22 cellular contexts compared by ENCODE assay signal in genomic region chr12:58671196-58671595, GRCh38.
"Had no signal": no experiment of that assay in that cellular context is flagged by ENCODE, and none has a peak within 500 bp of the region (broad histone marks: within the 10 kb centered on the region; RNA-seq: fewer than 3 reads in every experiment).

No MANE protein-coding gene starts in this region.

- H3K27me3 Mint-ChIP-seq: effector memory CD8-positive, alpha-beta T cell; memory B cell; progenitor cell of endocrine pancreas; type B pancreatic cell had no signal

- FAIRE-seq: endometrium, kidney had no signal

- H3K4me3 Mint-ChIP-seq: effector memory CD8-positive, alpha-beta T cell; memory B cell; natural killer cell; stimulated activated effector memory CD8-positive, alpha-beta T cell treated with anti-CD3 and anti-CD28 coated beads, Interleukin-12 subunit alpha, Interleukin-12 subunit beta, amount 100 ng/mL, for 72 hours; type B pancreatic cell had no signal

- DNase-seq: cortex of kidney; effector memory CD8-positive, alpha-beta T cell; gastrocnemius medialis; head of caudate nucleus; kidney; natural killer cell; right cardiac atrium; sigmoid colon; stimulated activated CD4-positive, alpha-beta T cell treated with anti-CD3 and anti-CD28 coated beads, Interleukin-2, amount 100 ng/mL, for 24 hours; stimulated activated CD4-positive, alpha-beta T cell treated with anti-CD3 and anti-CD28 coated beads, Interleukin-4, amount 100 ng/mL, for 24 hours; stimulated activated naive CD4-positive, alpha-beta T cell treated with Interleukin-2 at 50 U/mL for 16 hours; stomach; thyroid gland had no signal

- H3K27me3 ChIP-seq: gastrocnemius medialis, neutrophil, sigmoid colon, stomach, thyroid gland had no signal

- H3K4me1 Mint-ChIP-seq: memory B cell; natural killer cell; stimulated activated effector memory CD8-positive, alpha-beta T cell treated with anti-CD3 and anti-CD28 coated beads, Interleukin-12 subunit alpha, Interleukin-12 subunit beta, amount 100 ng/mL, for 72 hours had no signal

- H3K27ac Mint-ChIP-seq: effector memory CD8-positive, alpha-beta T cell; memory B cell; natural killer cell; progenitor cell of endocrine pancreas; stimulated activated effector memory CD8-positive, alpha-beta T cell treated with anti-CD3 and anti-CD28 coated beads, Interleukin-12 subunit alpha, Interleukin-12 subunit beta, amount 100 ng/mL, for 72 hours; type B pancreatic cell had no signal

- H3K4me3 ChIP-seq: gastrocnemius medialis, lung, sigmoid colon, stomach, thyroid gland had no signal

- H3K9me3 ChIP-seq: gastrocnemius medialis, neutrophil, sigmoid colon, stomach, thyroid gland had no signal

- H2AFZ ChIP-seq: parathyroid adenoma had no signal

- H3K4me1 ChIP-seq: gastrocnemius medialis, parathyroid adenoma, sigmoid colon, stomach, thyroid gland had no signal

- H3K36me3 Mint-ChIP-seq: memory B cell; natural killer cell; stimulated activated effector memory CD8-positive, alpha-beta T cell treated with anti-CD3 and anti-CD28 coated beads, Interleukin-12 subunit alpha, Interleukin-12 subunit beta, amount 100 ng/mL, for 72 hours; type B pancreatic cell had no signal

- ATAC-seq: effector memory CD8-positive, alpha-beta T cell; gastrocnemius medialis; left lobe of liver; natural killer cell; right cardiac atrium; stimulated activated effector memory CD8-positive, alpha-beta T cell treated with anti-CD3 and anti-CD28 coated beads, Interleukin-12 subunit alpha, Interleukin-12 subunit beta, amount 100 ng/mL, for 72 hours had no signal

- H3K27ac ChIP-seq: gastrocnemius medialis, neutrophil, parathyroid adenoma, sigmoid colon, stomach, thyroid gland had no signal

- H3K79me2 ChIP-seq: parathyroid adenoma had no signal

- H3K9me3 Mint-ChIP-seq: type B pancreatic cell had no signal

- H3K9ac ChIP-seq: parathyroid adenoma had no signal

- H3K36me3 ChIP-seq: gastrocnemius medialis, neutrophil, sigmoid colon, stomach, thyroid gland had no signal
